30 cellular contexts compared by ENCODE assay signal in genomic region chr5:43429706-43430105, GRCh38. TPM values are rescaled to one million over a fixed set of nuclear protein-coding genes. Genes with fewer than 3 reads are reported as not detected.
"Had no signal": no experiment of that assay in that cellular context is flagged by ENCODE, and none has a peak within 500 bp of the region (broad histone marks: within the 10 kb centered on the region; RNA-seq: fewer than 3 reads in every experiment).

No MANE protein-coding gene starts in this region.

- H3K4me3 ChIP-seq: ascending aorta, esophagus squamous epithelium, gastrocnemius medialis, left ventricle myocardium inferior, lung, ovary, right lobe of liver, thoracic aorta, upper lobe of left lung had no signal

- H3K27me3 ChIP-seq: ascending aorta, esophagus squamous epithelium, gastrocnemius medialis, ovary, right lobe of liver, upper lobe of left lung had no signal

- DNase-seq: activated CD4-positive, alpha-beta T cell treated with anti-CD3 and anti-CD28 coated beads for 48 hours; activated CD4-positive, alpha-beta T cell treated with anti-CD3 and anti-CD28 coated beads, Interleukin-2, amount 50 U/mL, for 48 hours; activated CD8-positive, alpha-beta memory T cell treated with anti-CD3 and anti-CD28 coated beads for 24 hours; activated effector memory CD4-positive, alpha-beta T cell treated with anti-CD3 and anti-CD28 coated beads, Interleukin-2, amount 50 U/mL, for 16 hours; activated naive CD4-positive, alpha-beta T cell treated with anti-CD3 and anti-CD28 coated beads, Interleukin-2, amount 10 ng/mL, durations not matched to agents 7 days and 5 days; activated naive CD8-positive, alpha-beta T cell treated with anti-CD3 and anti-CD28 coated beads, Interleukin-2, amount 10 ng/mL, durations not matched to agents 7 days and 5 days; caudate nucleus; cortex of kidney; effector memory CD8-positive, alpha-beta T cell; esophagus squamous epithelium; gastrocnemius medialis; glutamatergic neuron; left ventricle myocardium inferior; naive B cell; nephron progenitor cell; ovary; right lobe of liver; stimulated activated CD4-positive, alpha-beta T cell treated with anti-CD3 and anti-CD28 coated beads, Interleukin-2, amount 100 ng/mL, for 48 hours; stimulated activated naive CD8-positive, alpha-beta T cell treated with anti-CD3 and anti-CD28 coated beads, Interleukin-15, Interleukin-2, amounts not matched to agents 100 U/mL and 50 U/mL, for 24 hours; T-helper 9 cell; upper lobe of left lung had no signal

- FAIRE-seq: islet of Langerhans, TTC549 had no signal

- ATAC-seq: activated CD4-positive, CD25-positive, alpha-beta regulatory T cell treated with anti-CD3 and anti-CD28 coated beads, Interleukin-2, amount 50 U/mL, for 24 hours; effector memory CD8-positive, alpha-beta T cell; gastrocnemius medialis; stimulated activated naive CD8-positive, alpha-beta T cell treated with anti-CD3 and anti-CD28 coated beads, Interleukin-15, Interleukin-2, amounts not matched to agents 100 U/mL and 50 U/mL, for 24 hours had no signal

- H3K9me3 ChIP-seq: ascending aorta, esophagus squamous epithelium, gastrocnemius medialis, left ventricle myocardium inferior, ovary, right lobe of liver, thoracic aorta, upper lobe of left lung had no signal

- H3K36me3 ChIP-seq: ascending aorta, esophagus squamous epithelium, gastrocnemius medialis, left ventricle myocardium inferior, ovary, right lobe of liver, thoracic aorta, upper lobe of left lung had no signal

- H3K4me1 ChIP-seq: ascending aorta had no signal

- H3K27ac ChIP-seq: ascending aorta, esophagus squamous epithelium, gastrocnemius medialis, left ventricle myocardium inferior, ovary, right lobe of liver, thoracic aorta, upper lobe of left lung, VCaP had no signal

RNA-seq across cellular contexts. Expression of gene CCL28, which starts 17.5 kb away (rescaled TPM):
- total RNA-seq: ascending aorta, mesothelial cell of epicardium, progenitor cell of endocrine pancreas had no signal
